ENCODE assay signal across 26 cellular contexts in the genomic region with DNA sequence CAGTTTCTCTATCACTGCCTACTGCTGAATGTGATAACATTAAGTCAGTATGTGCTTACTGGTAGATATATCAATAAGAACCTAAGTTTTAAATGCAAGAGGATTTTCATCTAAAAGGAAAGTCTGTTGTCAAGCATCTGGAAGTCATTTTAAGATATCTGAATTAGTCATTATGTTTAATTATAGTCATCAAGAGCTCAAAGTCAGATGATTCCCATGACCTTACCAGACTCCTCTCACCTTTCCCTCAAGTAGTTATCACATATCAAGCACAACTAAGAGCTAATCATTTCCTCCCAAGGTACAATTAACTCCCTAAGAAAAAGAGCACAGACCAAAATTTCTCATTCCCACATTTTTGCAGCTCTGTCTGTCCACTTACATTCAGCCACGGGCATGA. TPM values are rescaled to one million over a fixed set of nuclear protein-coding genes. Genes with fewer than 3 reads are reported as not detected.
DNase-seq lines count a peak whose midpoint lies in the region; ATAC-seq and TF ChIP-seq lines count a peak whose summit lies in the region.
"Had no signal": no experiment of that assay in that cellular context is flagged by ENCODE, and none has a peak within 500 bp of the region (broad histone marks: within the 10 kb centered on the region; RNA-seq: fewer than 3 reads in every experiment).

No MANE protein-coding gene starts in this region.

- peaks cover 3% of the 10 kb centered on the region for H3K9me3 Mint-ChIP-seq in activated CD4-positive, alpha-beta T cell treated with anti-CD3 and anti-CD28 coated beads for 36 hours (ENCODE audit: low read depth)
- H3K9me3 Mint-ChIP-seq in GM23338: no peaks in the 10 kb centered on the region
- H3K9me3 Mint-ChIP-seq in endodermal cell: peaks cover 25% of the 10 kb centered on the region
- H3K9me3 Mint-ChIP-seq in mesothelial cell of epicardium: peaks cover 15% of the 10 kb centered on the region
- H3K9me3 Mint-ChIP-seq in immature natural killer cell: no peaks in the 10 kb centered on the region
- H3K9me3 Mint-ChIP-seq: T-helper 2 cell treated with Interferon-gamma antibody and Interleukin-4, amounts not matched to agents 5 μg/mL and 100 μg/mL, for 36 hours had no signal

- 0 out of 2 replicates have a peak, but pooled peaks cover 9% of the 10 kb centered on the region for H3K79me2 ChIP-seq in GM23338 (replicated peaks; ENCODE audit: insufficient read depth)

- peak; percentile 63 for ATAC-seq in activated CD4-positive, alpha-beta T cell treated with anti-CD3 and anti-CD28 coated beads for 36 hours
- no peak for ATAC-seq in GM23338

- no peak for DNase-seq in activated CD4-positive, alpha-beta T cell treated with anti-CD3 and anti-CD28 coated beads for 36 hours
- DNase-seq in activated CD4-positive, alpha-beta T cell treated with anti-CD3 and anti-CD28 coated beads, Interleukin-2, amount 50 U/mL, for 1 hour: no peak
- DNase-seq in GM23338 (ENCODE audit: low spot score) (no peak), endodermal cell (no peak), mesothelial cell of epicardium (ENCODE audit: low spot score in 2 of 2, unreplicated experiment in 2 of 2) (no peak), caudate nucleus (lab: John Stamatoyannopoulos, UW) (no peak), immature natural killer cell (no peak), DMS 273 (lab: John Stamatoyannopoulos, UW; ENCODE audit: unreplicated experiment) (no peak)
- DNase-seq: activated CD4-positive, alpha-beta memory T cell treated with anti-CD3 and anti-CD28 coated beads for 36 hours; activated naive CD4-positive, alpha-beta T cell treated with anti-CD3 and anti-CD28 coated beads, Interleukin-2, amount 50 U/mL, for 16 hours; cerebellar nuclear complex; DMS79 treated with DMSO at 0.1 percent for 48 hours; KBM-7; kidney; NCI-H1436 treated with DMSO at 0.1 percent for 48 hours; NCI-H524 treated with DMSO at 0.1 percent for 48 hours; RPMI8226; SK-N-SH; stimulated activated CD4-positive, alpha-beta T cell treated with anti-CD3 and anti-CD28 coated beads, Interleukin-4, amount 100 ng/mL, for 1 hour; stimulated activated naive CD4-positive, alpha-beta T cell treated with Interleukin-2 at 50 U/mL for 16 hours; tibial artery had no signal

- H3K9me3 ChIP-seq in endodermal cell (ENCODE audit: control insufficient read depth, low read length): peaks cover 27% of the 10 kb centered on the region
- H3K9me3 ChIP-seq: ascending aorta, HAP-1, SK-N-SH, tibial artery had no signal

- H3K9ac ChIP-seq in endodermal cell (ENCODE audit: extremely low read depth, low read length, poor library complexity, severe bottlenecking): no peak overlapping the region
- H3K9ac ChIP-seq: SK-N-SH had no signal

- no peaks in the 10 kb centered on the region for H3K27me3 ChIP-seq in GM23338 (ENCODE audit: insufficient read depth)
- no peaks in the 10 kb centered on the region for H3K27me3 ChIP-seq in endodermal cell (ENCODE audit: control insufficient read depth, insufficient read depth, low read length, poor library complexity, severe bottlenecking)
- H3K27me3 ChIP-seq: ascending aorta, tibial artery had no signal

- 86 to 100% methylated on average over 1 of the region's 1 CpG for WGBS in endodermal cell (ENCODE audit: insufficient coverage in 1 of 2, insufficient read length in 1 of 2), 2 experiments

- peaks cover 98% of the 10 kb centered on the region for H3K36me3 Mint-ChIP-seq in activated CD4-positive, alpha-beta T cell treated with anti-CD3 and anti-CD28 coated beads for 36 hours (ENCODE audit: low read depth)
- H3K36me3 Mint-ChIP-seq in GM23338 (ENCODE audit: low read depth) (peaks cover 96% of the 10 kb centered on the region), endodermal cell (ENCODE audit: low read depth) (peaks cover 97% of the 10 kb centered on the region), mesothelial cell of epicardium (peaks cover 84% of the 10 kb centered on the region), immature natural killer cell (peaks cover 49 to 79% (median 63%) of the 10 kb centered on the region in 3 donors)

- H4K20me1 ChIP-seq in GM23338 (replicated peaks; ENCODE audit: insufficient read depth): peaks cover 8% of the 10 kb centered on the region

- H3K27ac ChIP-seq in GM23338 (ENCODE audit: low read depth) (0 out of 2 replicates have a peak overlapping the region, but pooled peaks have one; percentile 41), endodermal cell (ENCODE audit: low read depth, low read length) (no peak overlapping the region), caudate nucleus (ENCODE audit: low read depth, low read length) (no peak overlapping the region)
- H3K27ac ChIP-seq: ascending aorta, epithelial cell of prostate, tibial artery, VCaP had no signal

- H3K4me1 Mint-ChIP-seq in activated CD4-positive, alpha-beta T cell treated with anti-CD3 and anti-CD28 coated beads for 36 hours: peaks cover 17% of the 10 kb centered on the region
- H3K4me1 Mint-ChIP-seq in GM23338 (peaks cover 12% of the 10 kb centered on the region), endodermal cell (peaks cover 30% of the 10 kb centered on the region), mesothelial cell of epicardium (peaks cover 11% of the 10 kb centered on the region), immature natural killer cell (no peaks in the 10 kb centered on the region)

- H3K4me3 ChIP-seq in GM23338 (no peak overlapping the region), endodermal cell (ENCODE audit: low read length) (peak overlapping the region; percentile 37)
- H3K4me3 ChIP-seq: ascending aorta, HAP-1, tibial artery had no signal

- H2AFZ ChIP-seq in GM23338: no peak overlapping the region

- no peak overlapping the region for H3K4me3 Mint-ChIP-seq in activated CD4-positive, alpha-beta T cell treated with anti-CD3 and anti-CD28 coated beads for 36 hours
- H3K4me3 Mint-ChIP-seq in GM23338 (no peak overlapping the region), endodermal cell (no peak overlapping the region), mesothelial cell of epicardium (no peak overlapping the region), immature natural killer cell (no peak overlapping the region)
- H3K4me3 Mint-ChIP-seq: activated CD4-positive, alpha-beta memory T cell treated with anti-CD3 and anti-CD28 coated beads for 36 hours; T-helper 2 cell treated with Interferon-gamma antibody and Interleukin-4, amounts not matched to agents 5 μg/mL and 100 μg/mL, for 36 hours had no signal

- H3K27ac Mint-ChIP-seq in activated CD4-positive, alpha-beta T cell treated with anti-CD3 and anti-CD28 coated beads for 36 hours: peak overlapping the region; percentile 15
- no peak overlapping the region for H3K27ac Mint-ChIP-seq in GM23338
- H3K27ac Mint-ChIP-seq in endodermal cell: no peak overlapping the region
- peak overlapping the region; percentile 17 for H3K27ac Mint-ChIP-seq in mesothelial cell of epicardium
- H3K27ac Mint-ChIP-seq in immature natural killer cell: no peak overlapping the region
- H3K27ac Mint-ChIP-seq: activated CD4-positive, alpha-beta memory T cell treated with anti-CD3 and anti-CD28 coated beads for 36 hours; T-helper 2 cell treated with Interferon-gamma antibody and Interleukin-4, amounts not matched to agents 5 μg/mL and 100 μg/mL, for 36 hours had no signal

- H3K4me1 ChIP-seq in GM23338 (ENCODE audit: insufficient read depth): no peaks in the 10 kb centered on the region
- no peaks in the 10 kb centered on the region for H3K4me1 ChIP-seq in endodermal cell (ENCODE audit: control insufficient read depth, insufficient read depth, low read length)
- H3K4me1 ChIP-seq: HAP-1 had no signal

- intact Hi-C loops in activated CD4-positive, alpha-beta T cell treated with anti-CD3 and anti-CD28 coated beads for 36 hours (cut with DNase I, micrococcal nuclease): no loop called here

- H3K4me2 ChIP-seq in GM23338: no peak overlapping the region
- H3K4me2 ChIP-seq: SK-N-SH had no signal

- POLR2A ChIA-PET in activated CD4-positive, alpha-beta T cell treated with anti-CD3 and anti-CD28 coated beads for 36 hours (lab: Charles Lee): interaction anchor here (1.2 kb wide), 1 partner anchor 26 kb away, joined by 6 read pairs; no protein-coding TSS in a partner anchor

- no peaks in the 10 kb centered on the region for H3F3A ChIP-seq in GM23338 (replicated peaks; ENCODE audit: low read depth)

- H3K27me3 Mint-ChIP-seq in activated CD4-positive, alpha-beta T cell treated with anti-CD3 and anti-CD28 coated beads for 36 hours: no peaks in the 10 kb centered on the region
- no peaks in the 10 kb centered on the region for H3K27me3 Mint-ChIP-seq in GM23338 (ENCODE audit: insufficient read depth, low read depth, poor library complexity)
- H3K27me3 Mint-ChIP-seq in endodermal cell (ENCODE audit: insufficient read depth): no peaks in the 10 kb centered on the region
- H3K27me3 Mint-ChIP-seq in mesothelial cell of epicardium (ENCODE audit: low read depth): no peaks in the 10 kb centered on the region
- no peaks in the 10 kb centered on the region for H3K27me3 Mint-ChIP-seq in immature natural killer cell (ENCODE audit: low read depth in 3 of 3)
- H3K27me3 Mint-ChIP-seq: activated CD4-positive, alpha-beta memory T cell treated with anti-CD3 and anti-CD28 coated beads for 36 hours had no signal

- peaks cover 56% of the 10 kb centered on the region for H3K36me3 ChIP-seq in GM23338 (ENCODE audit: insufficient read depth)
- H3K36me3 ChIP-seq in endodermal cell (ENCODE audit: control insufficient read depth, insufficient read depth, low read length): peaks cover 93% of the 10 kb centered on the region

- CTCF ChIA-PET in activated CD4-positive, alpha-beta T cell treated with anti-CD3 and anti-CD28 coated beads for 36 hours (lab: Charles Lee): no interaction called here

- 0 out of 2 replicates have a peak, but pooled peaks cover 2% of the 10 kb centered on the region for H3K9me2 ChIP-seq in GM23338 (ENCODE audit: insufficient read depth)
- H3K9me2 ChIP-seq: SK-N-SH had no signal

- TF ChIP-seq CTCF in GM23338 (conservative IDR thresholded peaks at IDR 0.05; ENCODE audit: low read depth in 2 of 2): no peak
- no peak for TF ChIP-seq CTCF in endodermal cell (conservative IDR thresholded peaks at IDR 0.05)
- TF ChIP-seq CTCF in mesothelial cell of epicardium (IDR thresholded peaks at IDR 0.05; ENCODE audit: unreplicated experiment): no peak

TF ChIP-seq in GM23338, 12 proteins besides CTCF, POLR2A, EP300 and RAD21 (continues in another document):
- TF ChIP-seq POLR2AphosphoS5 (IDR thresholded peaks at IDR 0.05; ENCODE audit: low read depth) (no peak), JUNB (IDR thresholded peaks at IDR 0.05; ENCODE audit: unreplicated experiment) (no peak), EZH2phosphoT487 (IDR thresholded peaks at IDR 0.05; ENCODE audit: unreplicated experiment) (no peak)

RNA-seq across cellular contexts. Expression of a gene that starts 45.5 kb away (rescaled TPM):
- total RNA-seq in activated CD4-positive, alpha-beta T cell treated with anti-CD3 and anti-CD28 coated beads for 36 hours: 100 to 1,000 TPM; 111 to 112 TPM
- 85.8 and 98.3 TPM in 2 replicates for total RNA-seq in GM23338 (2014; rRNA removed; shearing (Covaris generic))
- 120 and 136 TPM in 2 replicates for polyA plus RNA-seq in GM23338 (2016; fragmentation: Nextera tagmentation; extraction: Ambion mirVana)
- 10 to 100 TPM; 69.5 to 87.0 TPM for total RNA-seq in endodermal cell
- polyA plus RNA-seq in endodermal cell (2013, experiment 1 of 2): 37.2 TPM
- polyA plus RNA-seq in endodermal cell (2013, experiment 2 of 2): 40.0 TPM
- 49.5 to 58.6 TPM (median 53.0 TPM) in 3 replicates for total RNA-seq in mesothelial cell of epicardium
- 10 to 100 TPM; 10.8 to 18.0 (median 16.1) TPM for polyA plus RNA-seq in immature natural killer cell

Comparison
In these comparisons a context has a peak if more than half of its experiments do, and no peak if none do; other contexts are left out.
1. H3K27ac Mint-ChIP-seq: peak in activated CD4-positive, alpha-beta T cell treated with anti-CD3 and anti-CD28 coated beads for 36 hours (single experiment) and mesothelial cell of epicardium (single experiment); none in GM23338 (single experiment), endodermal cell (single experiment) and immature natural killer cell (0 of 6).